26 cellular contexts compared by ENCODE assay signal in genomic region chr5:67855523-67855922, GRCh38.
"Had no signal": no experiment of that assay in that cellular context is flagged by ENCODE, and none has a peak within 500 bp of the region (broad histone marks: within the 10 kb centered on the region; RNA-seq: fewer than 3 reads in every experiment).

No MANE protein-coding gene starts in this region.

- H3K27me3 ChIP-seq: gastrocnemius medialis, ovary, right lobe of liver, stomach, thyroid gland, vagina had no signal

- H3K27ac ChIP-seq: epithelial cell of prostate, gastrocnemius medialis, ovary, right lobe of liver, stomach, thyroid gland, vagina had no signal

- DNase-seq: effector CD8-positive, alpha-beta T cell; endodermal cell; foreskin fibroblast; gastrocnemius medialis; mesenchymal stem cell; mucosa of descending colon; naive B cell; nephron progenitor cell; occipital lobe; ovary; right lobe of liver; stimulated activated CD4-positive, alpha-beta T cell treated with anti-CD3 and anti-CD28 coated beads, Interleukin-12 subunit alpha, Interleukin-12 subunit beta, amount 100 ng/mL, for 4 hours; stimulated activated CD4-positive, alpha-beta T cell treated with anti-CD3 and anti-CD28 coated beads, Interleukin-1b, Interleukin-23, amount 100 ng/mL, for 48 hours; stimulated activated CD4-positive, alpha-beta T cell treated with anti-CD3 and anti-CD28 coated beads, Interleukin-4, amount 100 ng/mL, for 1 hour; stimulated activated CD8-positive, alpha-beta memory T cell treated with anti-CD3 and anti-CD28 coated beads, Interleukin-4, amount 100 ng/mL, for 48 hours; stimulated activated naive CD4-positive, alpha-beta T cell treated with Interleukin-2 at 50 U/mL for 16 hours; stomach; thyroid gland; trophoblast cell had no signal

- H3K4me1 ChIP-seq: gastrocnemius medialis, stomach, thyroid gland, vagina had no signal

- H3K4me2 ChIP-seq: smooth muscle cell had no signal

- H3K4me3 Mint-ChIP-seq: dendritic cell treated with granulocyte-macrophage colony-stimulating factor and Interleukin-4, amounts not matched to agents 40 ng/mL and 50 ng/mL, for 4 days; endodermal cell; mesothelial cell of epicardium; naive B cell; nephron progenitor cell had no signal

- H3K27ac Mint-ChIP-seq: dendritic cell treated with granulocyte-macrophage colony-stimulating factor and Interleukin-4, amounts not matched to agents 40 ng/mL and 50 ng/mL, for 4 days; endodermal cell; mesothelial cell of epicardium; naive B cell; nephron progenitor cell had no signal

- H3K36me3 ChIP-seq: gastrocnemius medialis, ovary, right lobe of liver, stomach, thyroid gland, vagina had no signal

- H3K9me3 ChIP-seq: gastrocnemius medialis, ovary, right lobe of liver, stomach, thyroid gland, vagina had no signal

- H3K4me3 ChIP-seq: gastrocnemius medialis, lung, mucosa of descending colon, ovary, right lobe of liver, smooth muscle cell, stomach, thyroid gland, vagina had no signal

- H3K27me3 Mint-ChIP-seq: dendritic cell treated with granulocyte-macrophage colony-stimulating factor and Interleukin-4, amounts not matched to agents 40 ng/mL and 50 ng/mL, for 4 days; naive B cell had no signal

- ATAC-seq: esophagus mucosa, gastrocnemius medialis, mucosa of descending colon, right lobe of liver had no signal

- H3K4me1 Mint-ChIP-seq: endodermal cell, naive B cell had no signal

- H3K36me3 Mint-ChIP-seq: mesothelial cell of epicardium, naive B cell had no signal
